ENCODE assay signal across 10 cellular contexts in the genomic region with DNA sequence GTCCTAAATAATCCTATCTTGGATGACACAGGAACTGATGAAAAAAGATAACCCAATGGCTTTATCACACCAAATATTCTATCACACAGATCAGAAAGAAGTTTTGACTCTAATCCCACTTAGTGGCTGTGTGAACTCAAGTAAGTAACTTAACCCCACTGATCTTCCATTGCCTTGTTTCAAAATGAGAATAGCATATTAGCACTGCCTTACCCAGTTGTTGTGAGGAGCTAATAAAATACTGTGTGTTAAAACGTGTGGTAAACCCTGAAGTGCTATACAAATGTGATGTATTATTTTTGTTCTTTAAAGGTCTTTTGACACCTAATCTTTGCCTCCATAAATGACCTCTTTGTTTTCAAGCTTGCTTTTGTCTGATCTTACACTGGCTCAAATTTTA.
DNase-seq lines count a peak whose midpoint lies in the region; ATAC-seq and TF ChIP-seq lines count a peak whose summit lies in the region.
"Had no signal": no experiment of that assay in that cellular context is flagged by ENCODE, and none has a peak within 500 bp of the region (broad histone marks: within the 10 kb centered on the region; RNA-seq: fewer than 3 reads in every experiment).

No MANE protein-coding gene starts in this region.

- no peaks in the 10 kb centered on the region for H3K27me3 Mint-ChIP-seq in activated T-cell treated with anti-CD3 and anti-CD28 coated beads, Interleukin-2, amount 50 U/mL, for 24 hours
- H3K27me3 Mint-ChIP-seq in activated CD4-positive, alpha-beta memory T cell treated with anti-CD3 and anti-CD28 coated beads, Interleukin-2, amount 10 ng/mL, durations not matched to agents 7 days and 5 days, result peaks cover 26% of the 10 kb centered on the region

- no peak overlapping the region for H3K9ac ChIP-seq in stomach smooth muscle (ENCODE audit: low read length in 2 of 2)

- no peaks in the 10 kb centered on the region for H3K36me3 Mint-ChIP-seq in activated T-cell treated with anti-CD3 and anti-CD28 coated beads, Interleukin-2, amount 50 U/mL, for 24 hours (ENCODE audit: low read depth)
- peaks cover 16% of the 10 kb centered on the region for H3K36me3 Mint-ChIP-seq in activated CD4-positive, alpha-beta memory T cell treated with anti-CD3 and anti-CD28 coated beads, Interleukin-2, amount 10 ng/mL, durations not matched to agents 7 days and 5 days (ENCODE audit: low read depth)

- H3K9me3 ChIP-seq in stomach smooth muscle (ENCODE audit: control insufficient read depth in 2 of 2, low read length in 2 of 2) (no peaks in the 10 kb centered on the region), gastrocnemius medialis (no peaks in the 10 kb centered on the region)

- TF ChIP-seq CTCF in gastrocnemius medialis (IDR thresholded peaks at IDR 0.05 in 4 of 5, conservative IDR thresholded peaks at IDR 0.05 in 1 of 5), result no peak

- no peak for TF ChIP-seq POLR2A in gastrocnemius medialis (IDR thresholded peaks at IDR 0.05)

- H3K27me3 ChIP-seq in stomach smooth muscle (ENCODE audit: control insufficient read depth in 1 of 2, insufficient read depth in 2 of 2, low read length in 2 of 2) (no peaks in the 10 kb centered on the region), gastrocnemius medialis (no peaks in the 10 kb centered on the region)
- H3K27me3 ChIP-seq: dorsolateral prefrontal cortex had no signal

- H3K4me3 ChIP-seq in stomach smooth muscle (ENCODE audit: low read length in 2 of 2) (peak overlapping the region; percentile 23 to 29), gastrocnemius medialis (no peak overlapping the region)
- H3K4me3 ChIP-seq: dorsolateral prefrontal cortex had no signal

- intact Hi-C loops in gastrocnemius medialis (cut with DNase I; ENCODE audit: low total_unique reads), result no loop called here

- CTCF ChIA-PET in activated CD4-positive, alpha-beta memory T cell treated with anti-CD3 and anti-CD28 coated beads, Interleukin-2, amount 10 ng/mL, durations not matched to agents 7 days and 5 days (lab: Charles Lee), result interaction anchor here (1.3 to 5.1 kb wide), 3 partner anchors 12 to 124 kb away, joined by 6 to 49 read pairs (median 23); no protein-coding TSS in a partner anchor

- H3K27ac Mint-ChIP-seq in activated T-cell treated with anti-CD3 and anti-CD28 coated beads, Interleukin-2, amount 50 U/mL, for 24 hours, result peak overlapping the region; percentile 45
- H3K27ac Mint-ChIP-seq in activated CD4-positive, alpha-beta memory T cell treated with anti-CD3 and anti-CD28 coated beads, Interleukin-2, amount 10 ng/mL, durations not matched to agents 7 days and 5 days, result peak overlapping the region; percentile 76

- no peaks in the 10 kb centered on the region for H3K9me3 Mint-ChIP-seq in activated T-cell treated with anti-CD3 and anti-CD28 coated beads, Interleukin-2, amount 50 U/mL, for 24 hours
- H3K9me3 Mint-ChIP-seq in activated CD4-positive, alpha-beta memory T cell treated with anti-CD3 and anti-CD28 coated beads, Interleukin-2, amount 10 ng/mL, durations not matched to agents 7 days and 5 days, result no peaks in the 10 kb centered on the region

- peaks cover 7% of the 10 kb centered on the region for H3K4me1 ChIP-seq in stomach smooth muscle (ENCODE audit: control insufficient read depth, insufficient read depth, low read length)
- peaks cover 23 to 24% of the 10 kb centered on the region in 2 donors for H3K4me1 ChIP-seq in gastrocnemius medialis

- ATAC-seq in HG02973 (IDR thresholded peaks at IDR 0.05; ENCODE audit: unreplicated experiment), result peak; percentile 10
- ATAC-seq in gastrocnemius medialis, result no peak
- no peak for ATAC-seq in HG03280 (IDR thresholded peaks at IDR 0.05; ENCODE audit: unreplicated experiment)
- ATAC-seq: Panc1 had no signal

- peak overlapping the region; percentile 16 for H3K4me3 Mint-ChIP-seq in activated T-cell treated with anti-CD3 and anti-CD28 coated beads, Interleukin-2, amount 50 U/mL, for 24 hours
- H3K4me3 Mint-ChIP-seq in activated CD4-positive, alpha-beta memory T cell treated with anti-CD3 and anti-CD28 coated beads, Interleukin-2, amount 10 ng/mL, durations not matched to agents 7 days and 5 days, result peak overlapping the region; percentile 57

- no peak for DNase-seq in activated T-cell treated with anti-CD3 and anti-CD28 coated beads, Interleukin-2, amount 50 U/mL, for 24 hours
- DNase-seq in activated T-cell treated with anti-CD3 and anti-CD28 coated beads for 4 hours, result no peak
- DNase-seq in activated CD4-positive, alpha-beta memory T cell treated with anti-CD3 and anti-CD28 coated beads, Interleukin-2, amount 10 ng/mL, durations not matched to agents 7 days and 5 days, result no peak
- DNase-seq in gastrocnemius medialis, result no peak
- DNase-seq in NCI-H146 (lab: John Stamatoyannopoulos, UW), result no peak
- DNase-seq: dorsolateral prefrontal cortex had no signal

- H3K4me1 Mint-ChIP-seq in activated T-cell treated with anti-CD3 and anti-CD28 coated beads, Interleukin-2, amount 50 U/mL, for 24 hours (ENCODE audit: low read depth), result peaks cover 41% of the 10 kb centered on the region
- H3K4me1 Mint-ChIP-seq in activated CD4-positive, alpha-beta memory T cell treated with anti-CD3 and anti-CD28 coated beads, Interleukin-2, amount 10 ng/mL, durations not matched to agents 7 days and 5 days, result peaks cover 42% of the 10 kb centered on the region

- H3K27ac ChIP-seq in stomach smooth muscle (ENCODE audit: low read length), result no peak overlapping the region
- H3K27ac ChIP-seq in gastrocnemius medialis, result no peak overlapping the region
- H3K27ac ChIP-seq: dorsolateral prefrontal cortex had no signal

- POLR2A ChIA-PET in activated CD4-positive, alpha-beta memory T cell treated with anti-CD3 and anti-CD28 coated beads, Interleukin-2, amount 10 ng/mL, durations not matched to agents 7 days and 5 days (lab: Charles Lee), result interaction anchor here (0.9 to 4.5 kb wide), 5 partner anchors 13 to 76 kb away, joined by 3 to 172 read pairs (median 4); partner anchors contain the start of gene ARID2

- in situ Hi-C loops in gastrocnemius medialis (cut with MboI; ENCODE audit: low sequenced_read_pairs in 4 of 4), result no loop called here

- H3K36me3 ChIP-seq in stomach smooth muscle (ENCODE audit: control insufficient read depth in 2 of 2, insufficient read depth in 2 of 2, low read length in 2 of 2) (no peaks in the 10 kb centered on the region), gastrocnemius medialis (no peaks in the 10 kb centered on the region)

Comparison
In these comparisons a context has a peak if more than half of its experiments do, and no peak if none do; other contexts are left out.
1. H3K4me3 ChIP-seq: peak in stomach smooth muscle (2 of 2); none in gastrocnemius medialis (0 of 4).